In the genomic region with DNA sequence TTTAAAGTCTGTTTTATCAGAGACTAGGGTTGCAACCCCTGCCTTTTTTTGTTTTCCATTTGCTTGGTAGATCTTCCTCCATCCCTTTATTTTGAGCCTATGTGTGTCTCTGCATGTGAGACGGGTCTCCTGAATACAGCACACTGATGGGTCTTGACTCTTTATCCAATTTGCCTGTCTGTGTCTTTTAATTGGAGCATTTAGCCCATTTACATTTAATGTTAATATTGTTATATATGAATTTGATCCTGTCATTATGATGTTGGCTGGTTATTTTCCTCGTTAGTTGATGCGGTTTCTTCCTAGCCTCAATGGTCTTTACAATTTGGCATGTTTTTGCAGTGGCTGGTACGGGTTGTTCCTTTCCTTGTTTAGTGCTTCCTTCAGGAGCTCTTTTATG, we compare ENCODE assay signal across 2 cellular contexts. TPM values are rescaled to one million over a fixed set of nuclear protein-coding genes. Genes with fewer than 3 reads are reported as not detected.
"Had no signal": no experiment of that assay in that cellular context is flagged by ENCODE, and none has a peak within 500 bp of the region (broad histone marks: within the 10 kb centered on the region; RNA-seq: fewer than 3 reads in every experiment).

No MANE protein-coding gene starts in this region.

RNA-seq across cellular contexts. Expression of gene SPON1, which starts 25.4 kb away (rescaled TPM):
- total RNA-seq: foreskin keratinocyte had no signal
- polyA plus RNA-seq: endothelial cell of umbilical vein, foreskin keratinocyte had no signal
